18 cellular contexts compared by ENCODE assay signal in the genomic region with DNA sequence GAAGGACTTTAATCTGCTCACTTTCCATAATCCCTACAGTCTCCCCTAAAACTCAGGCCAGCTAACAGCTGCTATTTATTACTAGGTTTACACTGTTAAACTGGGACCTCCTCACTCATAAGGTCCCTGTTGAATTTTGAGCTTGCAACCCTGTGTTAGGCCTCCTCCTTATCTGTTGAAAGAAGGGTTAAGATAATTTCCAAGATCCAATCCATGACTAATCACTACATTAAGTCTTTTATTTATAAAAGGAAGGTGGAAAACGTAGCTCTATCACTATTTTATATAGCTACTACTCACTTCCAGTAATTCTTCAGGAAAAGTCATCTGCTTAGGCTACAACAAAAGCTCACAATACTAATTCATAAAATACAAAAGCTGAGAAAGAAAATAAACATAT.
DNase-seq lines count a peak whose midpoint lies in the region; ATAC-seq and TF ChIP-seq lines count a peak whose summit lies in the region.
"Had no signal": no experiment of that assay in that cellular context is flagged by ENCODE, and none has a peak within 500 bp of the region (broad histone marks: within the 10 kb centered on the region; RNA-seq: fewer than 3 reads in every experiment).

No MANE protein-coding gene starts in this region.

- POLR2A ChIA-PET in T-cell (lab: Charles Lee) = no interaction called here

- H3K9me3 ChIP-seq in heart right ventricle = no peaks in the 10 kb centered on the region

- no peak for TF ChIP-seq POLR2A in NB4 (IDR thresholded peaks at IDR 0.05; ENCODE audit: extremely low read depth, insufficient read length)

- CTCF ChIA-PET in T-cell (lab: Charles Lee) = interaction anchor here (0.5 to 0.8 kb wide), 3 partner anchors 12 to 139 kb away, joined by 3 read pairs; no protein-coding TSS in a partner anchor

- DNase-seq in ELR (ENCODE audit: low read depth) (peak; percentile 4), NB4 (ENCODE audit: low read depth) (peak; percentile 4), amniotic epithelial cell (ENCODE audit: low read depth) (peak; percentile 65), fibroblast of villous mesenchyme (ENCODE audit: low read depth) (peak; percentile 90), MV-4-11 (lab: John Stamatoyannopoulos, UW) (no peak), NCI-H187 (lab: John Stamatoyannopoulos, UW) (no peak), T-cell (no peak), heart right ventricle (no peak)
- DNase-seq: C1 segment of cervical spinal cord, DMS153, EL, GOT3, NCI-H1436 treated with DMSO at 0.1 percent for 48 hours, NCI-H446, NCI-H748 treated with DMSO at 0.1 percent for 48 hours, Right ventricle myocardium superior had no signal

- H3K36me3 ChIP-seq in heart right ventricle = peaks cover 0 to 7% (median 0%) of the 10 kb centered on the region in 9 donors

- ATAC-seq in T-cell (replicated peaks in 1 of 4) (no peak), heart right ventricle (no peak)
- ATAC-seq: Panc1, SK-N-SH treated with all-trans-retinoic acid at 6 μM for 48 hours had no signal

- no peak overlapping the region for H3K4me3 ChIP-seq in NB4 (ENCODE audit: low read depth, low read length)
- H3K4me3 ChIP-seq in fibroblast of villous mesenchyme (ENCODE audit: low read depth, low read length) = no peak overlapping the region
- no peak overlapping the region for H3K4me3 ChIP-seq in heart right ventricle

- no peaks in the 10 kb centered on the region for H3K9me3 Mint-ChIP-seq in T-cell

- H3K4me1 ChIP-seq in heart right ventricle = peaks cover 0 to 21% (median 11%) of the 10 kb centered on the region in 9 donors

- no peak overlapping the region for H3K4me3 Mint-ChIP-seq in T-cell

- no peak overlapping the region for H3K27ac ChIP-seq in heart right ventricle

- H3K27me3 Mint-ChIP-seq in T-cell = peaks cover 0 to 9% of the 10 kb centered on the region in 2 donors

- intact Hi-C loops in heart right ventricle (cut with DNase I) = no loop called here

- TF ChIP-seq CTCF in NB4 (IDR thresholded peaks at IDR 0.05; ENCODE audit: low read depth, low read length) (no peak), fibroblast of villous mesenchyme (IDR thresholded peaks at IDR 0.05; ENCODE audit: insufficient read depth, low read depth, low read length) (no peak), heart right ventricle (IDR thresholded peaks at IDR 0.05) (no peak)

- WGBS in heart right ventricle, 2 donors = 28% methylated on average over 1 of the region's 1 CpG

- H3K27me3 ChIP-seq in heart right ventricle = no peaks in the 10 kb centered on the region

- no peaks in the 10 kb centered on the region for H3K4me1 Mint-ChIP-seq in T-cell

- no peaks in the 10 kb centered on the region for H3K36me3 Mint-ChIP-seq in T-cell

- no peak overlapping the region for H3K27ac Mint-ChIP-seq in T-cell

Comparison
In these comparisons a context has a peak if more than half of its experiments do, and no peak if none do; other contexts are left out.
1. DNase-seq: peak in ELR (single experiment), NB4 (single experiment), amniotic epithelial cell (single experiment) and fibroblast of villous mesenchyme (single experiment); none in MV-4-11 (single experiment), NCI-H187 (0 of 2), T-cell (0 of 34) and heart right ventricle (0 of 2).